26 cellular contexts compared by ENCODE assay signal in genomic region chr2:173791502-173791901, GRCh38.
"Had no signal": no experiment of that assay in that cellular context is flagged by ENCODE, and none has a peak within 500 bp of the region (broad histone marks: within the 10 kb centered on the region; RNA-seq: fewer than 3 reads in every experiment).

No MANE protein-coding gene starts in this region.

- H3K4me1 Mint-ChIP-seq: activated CD4-positive, alpha-beta T cell treated with anti-CD3 and anti-CD28 coated beads, Interleukin-2, amount 10 ng/mL, durations not matched to agents 7 days and 5 days; activated naive CD8-positive, alpha-beta T cell treated with anti-CD3 and anti-CD28 coated beads for 36 hours; T-cell had no signal

- H3K4me3 ChIP-seq: cardiac muscle cell, SJCRH30 had no signal

- H3K27ac Mint-ChIP-seq: activated CD4-positive, alpha-beta memory T cell treated with anti-CD3 and anti-CD28 coated beads for 36 hours; activated CD4-positive, alpha-beta T cell treated with anti-CD3 and anti-CD28 coated beads, Interleukin-2, amount 10 ng/mL, durations not matched to agents 7 days and 5 days; activated naive CD4-positive, alpha-beta T cell treated with anti-CD3 and anti-CD28 coated beads for 36 hours; activated naive CD8-positive, alpha-beta T cell treated with anti-CD3 and anti-CD28 coated beads for 36 hours; T-cell had no signal

- H3K27me3 ChIP-seq: brain microvascular endothelial cell, cardiac muscle cell, SJCRH30 had no signal

- ATAC-seq: activated T-cell treated with anti-CD3 and anti-CD28 coated beads, Interleukin-2, amount 50 U/mL, for 4 hours; Panc1; T-cell had no signal

- H3K9me3 ChIP-seq: SJCRH30 had no signal

- DNase-seq: activated CD4-positive, alpha-beta memory T cell treated with anti-CD3 and anti-CD28 coated beads for 36 hours; activated CD4-positive, alpha-beta T cell treated with anti-CD3 and anti-CD28 coated beads, Interleukin-2, amount 10 ng/mL, durations not matched to agents 7 days and 5 days; activated CD4-positive, CD25-positive, alpha-beta regulatory T cell; activated CD8-positive, alpha-beta memory T cell treated with anti-CD3 and anti-CD28 coated beads for 24 hours; activated gamma-delta T cell; activated naive CD4-positive, alpha-beta T cell treated with anti-CD3 and anti-CD28 coated beads for 36 hours; activated naive CD8-positive, alpha-beta T cell treated with anti-CD3 and anti-CD28 coated beads for 36 hours; activated T-cell treated with anti-CD3 and anti-CD28 coated beads, Interleukin-2, amount 50 U/mL, for 4 hours; brain microvascular endothelial cell; NCI-H1048; NCI-H146; NCI-H1930; NCI-H2171; NCI-H2227 treated with DMSO at 0.1 percent for 48 hours; NCI-H526; NCI-H82; OCI-M1; Right ventricle myocardium superior; RPMI8226; T-cell; T-helper 2 cell; T1000 had no signal

- H3K4me3 Mint-ChIP-seq: activated CD4-positive, alpha-beta memory T cell treated with anti-CD3 and anti-CD28 coated beads for 36 hours; activated CD4-positive, alpha-beta T cell treated with anti-CD3 and anti-CD28 coated beads, Interleukin-2, amount 10 ng/mL, durations not matched to agents 7 days and 5 days; activated naive CD4-positive, alpha-beta T cell treated with anti-CD3 and anti-CD28 coated beads for 36 hours; activated naive CD8-positive, alpha-beta T cell treated with anti-CD3 and anti-CD28 coated beads for 36 hours; activated T-cell treated with anti-CD3 and anti-CD28 coated beads, Interleukin-2, amount 50 U/mL, for 4 hours; T-cell had no signal

- H3K27ac ChIP-seq: brain microvascular endothelial cell, cardiac muscle cell, SJCRH30, VCaP had no signal

- H3K9me3 Mint-ChIP-seq: activated CD4-positive, alpha-beta memory T cell treated with anti-CD3 and anti-CD28 coated beads for 36 hours; activated CD4-positive, alpha-beta T cell treated with anti-CD3 and anti-CD28 coated beads, Interleukin-2, amount 10 ng/mL, durations not matched to agents 7 days and 5 days; activated naive CD4-positive, alpha-beta T cell treated with anti-CD3 and anti-CD28 coated beads for 36 hours; activated naive CD8-positive, alpha-beta T cell treated with anti-CD3 and anti-CD28 coated beads for 36 hours; activated T-cell treated with anti-CD3 and anti-CD28 coated beads, Interleukin-2, amount 50 U/mL, for 4 hours; T-cell had no signal

- H3K36me3 ChIP-seq: brain microvascular endothelial cell, cardiac muscle cell, SJCRH30 had no signal

- H3K4me1 ChIP-seq: SJCRH30 had no signal

- H3K36me3 Mint-ChIP-seq: activated CD4-positive, alpha-beta memory T cell treated with anti-CD3 and anti-CD28 coated beads for 36 hours; activated naive CD8-positive, alpha-beta T cell treated with anti-CD3 and anti-CD28 coated beads for 36 hours; T-cell had no signal
